In the genomic region with DNA sequence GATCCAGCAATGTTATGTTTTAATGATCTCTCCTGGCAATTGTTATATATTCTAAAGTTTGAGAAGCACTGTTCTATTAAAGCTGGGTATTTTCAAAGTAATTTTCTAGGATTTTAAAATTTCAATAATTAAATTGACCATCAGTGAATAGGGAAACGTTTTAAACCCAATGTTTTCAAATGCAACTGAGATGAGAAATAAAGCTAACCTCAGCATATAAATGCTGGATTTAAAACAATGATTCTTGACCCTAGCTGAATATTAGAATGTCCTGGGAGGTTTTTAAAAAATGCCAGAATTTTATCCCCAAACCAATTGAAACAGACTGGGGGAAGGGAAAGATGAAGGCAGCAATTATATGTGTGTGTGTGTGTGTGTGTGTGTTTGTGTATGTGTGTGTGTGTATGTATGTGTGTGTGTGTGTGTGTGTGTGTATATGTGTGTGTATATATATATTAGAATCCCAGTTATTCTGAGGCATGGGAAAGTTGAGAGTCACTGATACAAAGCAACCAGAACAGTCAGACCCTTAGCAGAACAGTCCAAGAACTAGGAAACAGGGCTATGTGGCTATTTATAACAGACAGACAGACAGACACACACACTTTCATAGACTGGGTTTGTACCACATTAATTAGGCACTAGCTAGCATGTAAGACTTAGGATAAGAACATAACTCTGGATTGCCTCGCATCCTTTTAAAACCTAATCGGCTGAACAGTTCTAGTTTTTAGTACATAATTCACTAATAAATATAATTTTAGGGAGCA, we compare ENCODE assay signal across 18 cellular contexts.
"Had no signal": no experiment of that assay in that cellular context is flagged by ENCODE, and none has a peak within 500 bp of the region (broad histone marks: within the 10 kb centered on the region; RNA-seq: fewer than 3 reads in every experiment).

No MANE protein-coding gene starts in this region.

- DNase-seq: activated CD4-positive, alpha-beta T cell treated with anti-CD3 and anti-CD28 coated beads, Interleukin-2, amount 10 ng/mL, durations not matched to agents 24 days and 14 days; activated CD4-positive, CD25-positive, alpha-beta regulatory T cell; activated CD8-positive, alpha-beta T cell treated with anti-CD3 and anti-CD28 coated beads for 36 hours; activated naive CD4-positive, alpha-beta T cell treated with anti-CD3 and anti-CD28 coated beads, Interleukin-2, amount 50 U/mL, for 16 hours; activated T-cell treated with anti-CD3 and anti-CD28 coated beads, Interleukin-2, amount 50 U/mL, for 1 hour; cerebellar nuclear complex; cortex of kidney; lower lobe of right lung; occipital lobe; stimulated activated CD4-positive, alpha-beta T cell treated with anti-CD3 and anti-CD28 coated beads, Interleukin-15, amount 100 ng/mL, for 24 hours; stimulated activated CD4-positive, alpha-beta T cell treated with anti-CD3 and anti-CD28 coated beads, Interleukin-2, amount 100 ng/mL, for 48 hours; T1000; upper lobe of left lung had no signal

- H3K27ac ChIP-seq: lower lobe of right lung had no signal

- ATAC-seq: activated CD8-positive, alpha-beta T cell treated with anti-CD3 and anti-CD28 coated beads for 36 hours had no signal

- H3K9me3 ChIP-seq: esophagus muscularis mucosa, lower lobe of right lung, upper lobe of left lung had no signal

- H3K27me3 ChIP-seq: esophagus muscularis mucosa, upper lobe of left lung had no signal

- H3K4me3 ChIP-seq: esophagus muscularis mucosa, lower lobe of right lung, skin epidermis, upper lobe of left lung had no signal

- FAIRE-seq: astrocyte, bronchial epithelial cell, endothelial cell of umbilical vein had no signal
